14 cellular contexts compared by ENCODE assay signal in genomic region chr2:234269769-234270204, GRCh38.
DNase-seq lines count a peak whose midpoint lies in the region; ATAC-seq and TF ChIP-seq lines count a peak whose summit lies in the region.
"Had no signal": no experiment of that assay in that cellular context is flagged by ENCODE, and none has a peak within 500 bp of the region (broad histone marks: within the 10 kb centered on the region; RNA-seq: fewer than 3 reads in every experiment).

No MANE protein-coding gene starts in this region.

- intact Hi-C loops in Panc1 (cut with micrococcal nuclease; ENCODE audit: unreplicated experiment) = no loop called here

- H3K4me1 ChIP-seq in Panc1 (ENCODE audit: control insufficient read depth, insufficient read depth, low read length) = no peaks in the 10 kb centered on the region; the same call in 1 of the 2 replicates

- POLR2A ChIA-PET in Panc1 (lab: Charles Lee) = no interaction called here

- peaks cover 10% of the 10 kb centered on the region for H3K4me1 Mint-ChIP-seq in progenitor cell of endocrine pancreas (ENCODE audit: low read depth)
- H3K4me1 Mint-ChIP-seq: activated B cell treated with CpG ODN at 0.5 μM for 24 hours had no signal

- H3K4me3 ChIP-seq in Panc1 (ENCODE audit: low read depth in 2 of 2, low read length in 2 of 2) (no peak overlapping the region), skeletal muscle cell (ENCODE audit: low read depth, low read length) (no peak overlapping the region)
- H3K4me3 ChIP-seq: heart left ventricle had no signal

- H3K27me3 ChIP-seq in Panc1 (ENCODE audit: control insufficient read depth, insufficient read depth, low read length) = no peaks in the 10 kb centered on the region
- H3K27me3 ChIP-seq: heart left ventricle had no signal

- ATAC-seq in Panc1 = 0 out of 2 replicates have a peak, but pooled peaks have one; percentile 38
- no peak for ATAC-seq in activated naive CD4-positive, alpha-beta T cell treated with anti-CD3 and anti-CD28 coated beads, Interleukin-2, amount 50 U/mL, for 72 hours
- ATAC-seq: heart left ventricle had no signal

- peaks cover 3% of the 10 kb centered on the region; the same call in 1 of the 2 replicates for H3K9me3 ChIP-seq in Panc1 (ENCODE audit: control insufficient read depth, insufficient read depth, low read depth, low read length)
- H3K9me3 ChIP-seq: heart left ventricle had no signal

- CTCF ChIA-PET in Panc1 (lab: Charles Lee) = no interaction called here

- no peak overlapping the region for H3K4me3 Mint-ChIP-seq in progenitor cell of endocrine pancreas (ENCODE audit: low read depth)
- H3K4me3 Mint-ChIP-seq: activated B cell treated with CpG ODN at 0.5 μM for 24 hours had no signal

- TF ChIP-seq CTCF in Panc1 (IDR thresholded peaks at IDR 0.05) = no peak
- no peak for TF ChIP-seq CTCF in progenitor cell of endocrine pancreas (IDR thresholded peaks at IDR 0.05; ENCODE audit: unreplicated experiment)

- H3K27me3 Mint-ChIP-seq in progenitor cell of endocrine pancreas = no peaks in the 10 kb centered on the region

- no TSS peak for BruUV-seq in Panc1 (replicated peaks; lab: Mats Ljungman, UMichigan)

- no peaks in the 10 kb centered on the region for H3K36me3 Mint-ChIP-seq in progenitor cell of endocrine pancreas (ENCODE audit: insufficient read depth)
- peaks cover 0 to 4% of the 10 kb centered on the region in 2 donors for H3K36me3 Mint-ChIP-seq in activated naive CD4-positive, alpha-beta T cell treated with anti-CD3 and anti-CD28 coated beads, Interleukin-2, amount 50 U/mL, for 72 hours

- H3K27ac Mint-ChIP-seq in progenitor cell of endocrine pancreas = no peak overlapping the region
- H3K27ac Mint-ChIP-seq in activated naive CD4-positive, alpha-beta T cell treated with anti-CD3 and anti-CD28 coated beads, Interleukin-2, amount 50 U/mL, for 72 hours = no peak overlapping the region
- H3K27ac Mint-ChIP-seq: activated B cell treated with CpG ODN at 0.5 μM for 24 hours had no signal

- DNase-seq in activated CD8-positive, alpha-beta memory T cell treated with anti-CD3 and anti-CD28 coated beads for 24 hours = peak; percentile 41
- no peak for DNase-seq in activated CD8-positive, alpha-beta memory T cell treated with anti-CD3 and anti-CD28 coated beads, Interleukin-2, amount 50 U/mL, for 4 hours
- no peak for DNase-seq in Panc1 (ENCODE audit: low read depth, low spot score)
- DNase-seq in fibroblast of peridontal ligament (ENCODE audit: extremely low read depth) = peak; percentile 59
- DNase-seq in skeletal muscle cell (ENCODE audit: low read depth) = peak; percentile 69
- no peak for DNase-seq in progenitor cell of endocrine pancreas (ENCODE audit: low spot score, unreplicated experiment)
- no peak for DNase-seq in activated naive CD4-positive, alpha-beta T cell treated with anti-CD3 and anti-CD28 coated beads, Interleukin-2, amount 50 U/mL, for 72 hours (ENCODE audit: low spot score in 2 of 2)
- no peak for DNase-seq in NCI-H1048 (lab: John Stamatoyannopoulos, UW)
- DNase-seq: activated B cell treated with CpG ODN at 0.5 μM for 24 hours; activated T-cell treated with anti-CD3 and anti-CD28 coated beads for 4 hours; heart left ventricle; NCI-H2081; NCI-H526 treated with DMSO at 0.1 percent for 48 hours; stimulated activated naive CD4-positive, alpha-beta T cell had no signal

- no peaks in the 10 kb centered on the region for H3K9me3 Mint-ChIP-seq in progenitor cell of endocrine pancreas (ENCODE audit: low read depth)
- H3K9me3 Mint-ChIP-seq in activated naive CD4-positive, alpha-beta T cell treated with anti-CD3 and anti-CD28 coated beads, Interleukin-2, amount 50 U/mL, for 72 hours = peaks cover 0 to 5% of the 10 kb centered on the region in 2 donors
- H3K9me3 Mint-ChIP-seq: activated B cell treated with CpG ODN at 0.5 μM for 24 hours had no signal

- no peaks in the 10 kb centered on the region for H3K36me3 ChIP-seq in Panc1 (ENCODE audit: control insufficient read depth, insufficient read depth, low read length)
- H3K36me3 ChIP-seq: heart left ventricle had no signal

- in situ Hi-C loops in Panc1 (cut with HindIII; ENCODE audit: low pct_unique_long_range_greater_than_20kb, low sequenced_read_pairs) = no loop called here

- peak overlapping the region; percentile 73; the same call in 1 of the 2 replicates for H3K27ac ChIP-seq in Panc1 (ENCODE audit: low read length)
- H3K27ac ChIP-seq: heart left ventricle had no signal

Comparison
In these comparisons a context has a peak if more than half of its experiments do, and no peak if none do; other contexts are left out.
1. DNase-seq: peak in activated CD8-positive, alpha-beta memory T cell treated with anti-CD3 and anti-CD28 coated beads for 24 hours (single experiment), fibroblast of peridontal ligament (single experiment) and skeletal muscle cell (single experiment); none in activated CD8-positive, alpha-beta memory T cell treated with anti-CD3 and anti-CD28 coated beads, Interleukin-2, amount 50 U/mL, for 4 hours (single experiment), Panc1 (single experiment), progenitor cell of endocrine pancreas (single experiment), activated naive CD4-positive, alpha-beta T cell treated with anti-CD3 and anti-CD28 coated beads, Interleukin-2, amount 50 U/mL, for 72 hours (0 of 2) and NCI-H1048 (single experiment).